In the genomic region with DNA sequence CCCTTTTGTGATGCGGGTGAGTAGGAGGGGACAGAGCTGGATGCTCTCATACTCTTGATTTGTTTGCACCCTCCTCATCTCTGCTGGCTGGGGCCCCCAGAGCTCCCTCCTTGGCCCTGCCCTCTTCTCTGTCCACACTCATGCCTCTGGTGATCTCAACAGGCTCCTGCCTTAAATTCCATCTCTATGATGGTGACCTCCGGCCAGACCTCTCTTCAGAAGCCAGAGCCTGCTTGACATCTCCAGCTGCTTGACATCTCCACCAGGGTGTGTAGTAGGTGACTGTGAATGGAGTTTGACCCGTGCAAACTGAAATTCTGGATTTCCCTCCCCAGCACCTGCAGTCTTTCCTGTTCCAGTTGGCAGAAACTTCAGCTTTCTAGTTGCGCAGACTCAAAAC, we compare ENCODE assay signal across 1 cellular context.
TF ChIP-seq lines count a peak whose summit lies in the region.

No MANE protein-coding gene starts in this region.

TF ChIP-seq in liver, 16 proteins besides CTCF, POLR2A, EP300 and RAD21 (continued from another document):
- no peak for TF ChIP-seq ATF3 (IDR thresholded peaks at IDR 0.05)
- TF ChIP-seq, protein P1, sequence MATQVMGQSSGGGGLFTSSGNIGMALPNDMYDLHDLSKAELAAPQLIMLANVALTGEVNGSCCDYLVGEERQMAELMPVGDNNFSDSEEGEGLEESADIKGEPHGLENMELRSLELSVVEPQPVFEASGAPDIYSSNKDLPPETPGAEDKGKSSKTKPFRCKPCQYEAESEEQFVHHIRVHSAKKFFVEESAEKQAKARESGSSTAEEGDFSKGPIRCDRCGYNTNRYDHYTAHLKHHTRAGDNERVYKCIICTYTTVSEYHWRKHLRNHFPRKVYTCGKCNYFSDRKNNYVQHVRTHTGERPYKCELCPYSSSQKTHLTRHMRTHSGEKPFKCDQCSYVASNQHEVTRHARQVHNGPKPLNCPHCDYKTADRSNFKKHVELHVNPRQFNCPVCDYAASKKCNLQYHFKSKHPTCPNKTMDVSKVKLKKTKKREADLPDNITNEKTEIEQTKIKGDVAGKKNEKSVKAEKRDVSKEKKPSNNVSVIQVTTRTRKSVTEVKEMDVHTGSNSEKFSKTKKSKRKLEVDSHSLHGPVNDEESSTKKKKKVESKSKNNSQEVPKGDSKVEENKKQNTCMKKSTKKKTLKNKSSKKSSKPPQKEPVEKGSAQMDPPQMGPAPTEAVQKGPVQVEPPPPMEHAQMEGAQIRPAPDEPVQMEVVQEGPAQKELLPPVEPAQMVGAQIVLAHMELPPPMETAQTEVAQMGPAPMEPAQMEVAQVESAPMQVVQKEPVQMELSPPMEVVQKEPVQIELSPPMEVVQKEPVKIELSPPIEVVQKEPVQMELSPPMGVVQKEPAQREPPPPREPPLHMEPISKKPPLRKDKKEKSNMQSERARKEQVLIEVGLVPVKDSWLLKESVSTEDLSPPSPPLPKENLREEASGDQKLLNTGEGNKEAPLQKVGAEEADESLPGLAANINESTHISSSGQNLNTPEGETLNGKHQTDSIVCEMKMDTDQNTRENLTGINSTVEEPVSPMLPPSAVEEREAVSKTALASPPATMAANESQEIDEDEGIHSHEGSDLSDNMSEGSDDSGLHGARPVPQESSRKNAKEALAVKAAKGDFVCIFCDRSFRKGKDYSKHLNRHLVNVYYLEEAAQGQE (IDR thresholded peaks at IDR 0.05) = no peak
